ENCODE assay signal across 8 cellular contexts in the genomic region with DNA sequence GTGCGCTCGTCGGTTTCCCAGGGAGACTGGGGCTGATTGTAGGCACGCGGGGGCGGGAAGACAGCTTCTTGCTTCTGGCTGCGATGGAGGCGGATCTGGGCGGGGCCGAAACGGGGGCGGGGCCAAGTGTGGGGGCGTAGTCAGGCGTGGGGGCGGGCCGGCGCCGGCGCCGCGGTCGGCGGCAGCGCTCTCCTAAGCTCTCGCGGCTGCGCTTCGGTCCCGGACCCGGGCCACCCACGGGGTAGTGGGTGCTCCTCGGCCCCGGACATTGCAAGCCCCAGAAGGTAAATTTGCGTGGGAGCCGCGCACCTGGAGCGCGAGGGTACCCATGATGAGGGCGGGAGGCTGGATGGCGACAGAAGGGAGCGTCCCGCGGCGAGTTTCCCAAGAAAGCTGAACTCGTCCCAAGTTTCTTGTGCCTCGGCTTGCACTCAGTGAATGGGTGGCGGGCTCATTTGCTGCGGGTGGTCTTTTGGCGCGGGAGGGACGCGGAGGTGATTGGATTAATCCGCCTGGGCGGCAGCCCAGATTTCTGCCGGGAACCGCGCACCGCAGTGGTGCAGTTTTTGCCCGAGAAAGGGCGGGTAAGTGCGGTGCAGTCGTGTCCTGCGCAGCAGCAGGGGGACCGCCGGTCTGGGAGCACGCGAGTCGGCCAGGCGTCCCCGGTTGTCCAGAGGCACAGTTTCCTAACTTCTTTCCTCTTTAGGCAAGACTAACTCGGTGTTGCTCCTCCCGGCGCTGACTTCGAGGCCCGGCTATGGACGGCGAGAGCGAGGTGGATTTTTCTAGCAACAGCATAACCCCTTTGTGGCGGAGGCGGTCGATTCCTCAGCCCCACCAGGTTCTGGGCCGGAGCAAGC. TPM values are rescaled to one million over a fixed set of nuclear protein-coding genes. Genes with fewer than 3 reads are reported as not detected.
A peak's percentile ranks its signal among the peaks of the same experiment; 100 is the strongest.
DNase-seq lines count a peak whose midpoint lies in the region; ATAC-seq, FAIRE-seq and TF ChIP-seq lines count a peak whose summit lies in the region.

Gene ARHGEF26 (plus strand): TSS at position 155 of the 860 bp plus-strand sequence. CDS start 603 bp downstream, at position 758.

- peak; percentile 22 to 65 (median 61) for DNase-seq in CD8-positive, alpha-beta T cell
- DNase-seq in HuH-7.5 (ENCODE audit: low spot score) (peak; percentile 78), SK-N-MC (ENCODE audit: low read depth, low spot score) (peak; percentile 40), Right ventricle myocardium inferior (ENCODE audit: missing footprints) (peak; percentile 91), pancreas (peak; percentile 89 to 97 (median 93))

- no peak within 1 kb of the TSS for H3K27ac ChIP-seq in CD8-positive, alpha-beta T cell (ENCODE audit: low read depth, low read length)
- H3K27ac ChIP-seq in SK-N-MC, result no peak within 1 kb of the TSS
- peak within 1 kb of the TSS in 3 of 4 donors; percentile 20 to 42 (median 41) for H3K27ac ChIP-seq in pancreas
- peak within 1 kb of the TSS; percentile 52 for H3K27ac ChIP-seq in thymus (ENCODE audit: low read depth)

- H3K4me1 Mint-ChIP-seq in CD8-positive, alpha-beta T cell (ENCODE audit: low read depth), result peaks cover 19% of the 10 kb centered on the region
- peaks cover 17% of the 10 kb centered on the region for H3K4me1 Mint-ChIP-seq in activated naive CD4-positive, alpha-beta T cell treated with anti-CD3 and anti-CD28 coated beads, Interleukin-2, amount 50 U/mL, for 24 hours

- H3K27ac Mint-ChIP-seq in CD8-positive, alpha-beta T cell, result no peak within 1 kb of the TSS
- H3K27ac Mint-ChIP-seq in activated naive CD4-positive, alpha-beta T cell treated with anti-CD3 and anti-CD28 coated beads, Interleukin-2, amount 50 U/mL, for 24 hours, result no peak within 1 kb of the TSS

- no peaks in the 10 kb centered on the region for H3K36me3 ChIP-seq in CD8-positive, alpha-beta T cell (ENCODE audit: insufficient read depth, low read length)
- H3K36me3 ChIP-seq in SK-N-MC (ENCODE audit: insufficient read depth, low read length) (0 out of 2 replicates have a peak, but pooled peaks cover 1% of the 10 kb centered on the region), pancreas (no peaks in the 10 kb centered on the region), thymus (ENCODE audit: control insufficient read depth, insufficient read depth) (no peaks in the 10 kb centered on the region)

- no peaks in the 10 kb centered on the region for H3K36me3 Mint-ChIP-seq in CD8-positive, alpha-beta T cell
- H3K36me3 Mint-ChIP-seq in activated naive CD4-positive, alpha-beta T cell treated with anti-CD3 and anti-CD28 coated beads, Interleukin-2, amount 50 U/mL, for 24 hours, result no peaks in the 10 kb centered on the region

- H3K9me3 Mint-ChIP-seq in CD8-positive, alpha-beta T cell, result no peaks in the 10 kb centered on the region
- H3K9me3 Mint-ChIP-seq in activated naive CD4-positive, alpha-beta T cell treated with anti-CD3 and anti-CD28 coated beads, Interleukin-2, amount 50 U/mL, for 24 hours, result no peaks in the 10 kb centered on the region

- no peak for TF ChIP-seq CTCF in CD8-positive, alpha-beta T cell (IDR thresholded peaks at IDR 0.05)
- no peak for TF ChIP-seq CTCF in pancreas (IDR thresholded peaks at IDR 0.05)

- H3K9ac ChIP-seq in SK-N-MC (ENCODE audit: insufficient read length), result peak within 1 kb of the TSS; percentile 76

- 0 to 1% methylated on average over 81 to 82 of the region's 82 CpGs for WGBS in pancreas, 2 donors
- under 1% methylated on average over 82 of the region's 82 CpGs for WGBS in thymus

- H3K27me3 Mint-ChIP-seq in CD8-positive, alpha-beta T cell (ENCODE audit: low read depth), result peaks cover 58% of the 10 kb centered on the region
- peaks cover 52% of the 10 kb centered on the region for H3K27me3 Mint-ChIP-seq in activated naive CD4-positive, alpha-beta T cell treated with anti-CD3 and anti-CD28 coated beads, Interleukin-2, amount 50 U/mL, for 24 hours

- peaks cover 11% of the 10 kb centered on the region for H3K4me1 ChIP-seq in CD8-positive, alpha-beta T cell (ENCODE audit: insufficient read depth, low read length)
- H3K4me1 ChIP-seq in pancreas (peaks cover 10 to 23% (median 15%) of the 10 kb centered on the region in 3 donors), thymus (ENCODE audit: control insufficient read depth, insufficient read depth, low read length) (peaks cover 5% of the 10 kb centered on the region)

- intact Hi-C loops in CD8-positive, alpha-beta T cell (cut with DNase I, micrococcal nuclease), result no loop called here
- intact Hi-C loops in Right ventricle myocardium inferior (cut with DNase I), result no loop called here
- intact Hi-C loops in pancreas (cut with DNase I), result no loop called here

- ATAC-seq in CD8-positive, alpha-beta T cell, result peak; percentile 88
- ATAC-seq in GM21390 (IDR thresholded peaks at IDR 0.05; ENCODE audit: unreplicated experiment) (peak; percentile 83), Right ventricle myocardium inferior (peak; percentile 96), pancreas (peak; percentile 95 to 97 (median 96))

- POLR2A ChIA-PET in CD8-positive, alpha-beta T cell (lab: Charles Lee), result interaction anchor here (0.9 kb wide), 1 partner anchor 9 kb away, joined by 3 read pairs; no protein-coding TSS in a partner anchor

- H3K4me3 Mint-ChIP-seq in CD8-positive, alpha-beta T cell, result peak within 1 kb of the TSS; percentile 78
- peak within 1 kb of the TSS; percentile 77 for H3K4me3 Mint-ChIP-seq in activated naive CD4-positive, alpha-beta T cell treated with anti-CD3 and anti-CD28 coated beads, Interleukin-2, amount 50 U/mL, for 24 hours

- H3K9me3 ChIP-seq in CD8-positive, alpha-beta T cell (ENCODE audit: low read length), result no peaks in the 10 kb centered on the region
- no peaks in the 10 kb centered on the region for H3K9me3 ChIP-seq in SK-N-MC (ENCODE audit: low read depth, low read length)
- H3K9me3 ChIP-seq in pancreas, result no peaks in the 10 kb centered on the region
- no peaks in the 10 kb centered on the region for H3K9me3 ChIP-seq in thymus (ENCODE audit: control insufficient read depth)

- CTCF ChIA-PET in CD8-positive, alpha-beta T cell (lab: Charles Lee), result no interaction called here

- peak within 1 kb of the TSS; percentile 60 for H3K4me3 ChIP-seq in CD8-positive, alpha-beta T cell (ENCODE audit: low read depth, low read length)
- peak within 1 kb of the TSS; percentile 96 for H3K4me3 ChIP-seq in SK-N-MC
- peak within 1 kb of the TSS; percentile 47 to 82 (median 70) for H3K4me3 ChIP-seq in pancreas
- H3K4me3 ChIP-seq in thymus (ENCODE audit: low read length), result peak within 1 kb of the TSS; percentile 60

- no peak for FAIRE-seq in pancreas (lab: Jason Lieb, UNC)

- H3K27me3 ChIP-seq in CD8-positive, alpha-beta T cell (ENCODE audit: insufficient read depth, low read length), result peaks cover 13% of the 10 kb centered on the region
- H3K27me3 ChIP-seq in pancreas, result no peaks in the 10 kb centered on the region
- peaks cover 33% of the 10 kb centered on the region for H3K27me3 ChIP-seq in thymus (ENCODE audit: control insufficient read depth, insufficient read depth)

RNA-seq across cellular contexts. Expression of gene ARHGEF26, which starts in this region (rescaled TPM):
- total RNA-seq in CD8-positive, alpha-beta T cell, result under 1 TPM in 1 of 2 experiments, not detected in 1; 0.08 TPM
- total RNA-seq in Right ventricle myocardium inferior, result 1.9 TPM
- total RNA-seq in pancreas, result 1 to 10 TPM; 2.7 to 6.5 (median 4.4) TPM
- polyA plus RNA-seq in pancreas, result 1 to 10 TPM; 5.2 to 5.4 TPM
- 3.5 TPM for polyA plus RNA-seq in thymus

Comparison
In these comparisons a context has a peak if more than half of its experiments do, and no peak if none do; other contexts are left out.
1. Peak in DNase-seq, ATAC-seq and H3K4me3 ChIP-seq in CD8-positive, alpha-beta T cell; RNA of the gene not detected or under 1 TPM.
2. DNase-seq: peak in every context shown above with its lines; median percentile 93 in pancreas; 91 in Right ventricle myocardium inferior; 78 in HuH-7.5; 61 in CD8-positive, alpha-beta T cell; 40 in SK-N-MC.
3. H3K27ac ChIP-seq: peak in pancreas (3 of 4) and thymus (single experiment); none in CD8-positive, alpha-beta T cell (single experiment) and SK-N-MC (single experiment).
4. Peak in every context shown above with its lines, with median percentiles within 50 percentile points of each other: ATAC-seq and H3K4me3 ChIP-seq.